34 cellular contexts compared by ENCODE assay signal in the genomic region with DNA sequence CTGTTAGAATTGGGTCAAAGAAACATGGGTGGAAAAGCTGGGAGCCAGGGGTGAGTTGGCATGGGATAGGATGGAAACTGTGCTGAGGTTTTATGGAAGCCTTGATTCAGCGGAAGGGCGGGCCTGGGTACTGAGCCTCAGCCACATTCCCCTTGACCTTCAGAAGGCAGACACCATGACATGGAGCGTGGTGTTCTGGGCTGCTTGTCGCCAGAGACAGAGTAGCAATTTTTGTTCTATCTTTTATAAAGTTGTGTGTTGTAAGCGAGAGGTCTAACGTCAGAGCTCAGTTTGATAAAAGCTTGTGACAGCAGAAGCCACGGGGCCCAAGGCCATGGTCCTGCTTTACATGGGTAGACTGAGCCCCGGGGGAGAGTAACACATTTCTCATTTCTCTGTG.
"Had no signal": no experiment of that assay in that cellular context is flagged by ENCODE, and none has a peak within 500 bp of the region (broad histone marks: within the 10 kb centered on the region; RNA-seq: fewer than 3 reads in every experiment).

No MANE protein-coding gene starts in this region.

- H3K9me3 ChIP-seq: MG63 had no signal

- H3K4me3 ChIP-seq: MG63 had no signal

- H3K4me2 ChIP-seq: KMS-11 had no signal

- H3K27me3 ChIP-seq: MG63 had no signal

- H3K27ac ChIP-seq: KMS-11 had no signal

- DNase-seq: Karpas-422, Kasumi-1, KG1, MG63, MM.1S, MV-4-11, NCI-H1048, NCI-H1092, NCI-H1092 treated with DMSO at 0.1 percent for 48 hours, NCI-H1105, NCI-H1105 treated with DMSO at 0.1 percent for 48 hours, NCI-H1417, NCI-H1417 treated with DMSO at 0.1 percent for 48 hours, NCI-H1436, NCI-H1436 treated with DMSO at 0.1 percent for 48 hours, NCI-H146, NCI-H1694, NCI-H1694 treated with DMSO at 0.1 percent for 48 hours, NCI-H187, NCI-H187 treated with DMSO at 0.1 percent for 48 hours, NCI-H1930, NCI-H2029, NCI-H2029 treated with DMSO at 0.1 percent for 48 hours, NCI-H2081, NCI-H2081 treated with DMSO at 0.1 percent for 48 hours, NCI-H2107, NCI-H2171, NCI-H2171 treated with DMSO at 0.1 percent for 48 hours, NCI-H2227 treated with DMSO at 0.1 percent for 48 hours, NCI-H226, NCI-H345, NCI-H446, NCI-H446 treated with DMSO at 0.1 percent for 48 hours had no signal

- H3K36me3 ChIP-seq: MG63 had no signal

- H3K9ac ChIP-seq: KMS-11 had no signal
